ENCODE assay signal across 27 cellular contexts in the genomic region with DNA sequence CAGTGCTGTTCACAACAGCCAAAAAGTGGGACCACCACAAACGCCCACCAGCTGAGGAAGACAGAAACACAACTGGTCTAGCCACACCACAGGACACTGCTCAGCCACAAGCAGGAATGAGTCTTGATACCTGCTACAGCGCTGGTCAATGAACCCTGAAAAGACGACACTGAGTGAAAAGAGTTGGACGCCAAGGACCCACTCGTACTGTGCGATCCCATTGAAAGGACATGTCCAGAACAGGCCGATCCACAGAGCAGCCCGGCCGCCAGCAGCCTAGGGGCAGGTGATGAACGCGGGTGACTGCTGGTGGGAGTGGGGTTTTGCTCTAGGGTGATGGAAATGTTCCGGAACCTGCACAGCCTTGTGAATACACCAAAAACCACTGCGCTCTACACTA. TPM values are rescaled to one million over a fixed set of nuclear protein-coding genes. Genes with fewer than 3 reads are reported as not detected.
"Had no signal": no experiment of that assay in that cellular context is flagged by ENCODE, and none has a peak within 500 bp of the region (broad histone marks: within the 10 kb centered on the region; RNA-seq: fewer than 3 reads in every experiment).

No MANE protein-coding gene starts in this region.

- H3K9me3 ChIP-seq: breast epithelium, gastrocnemius medialis, lower lobe of right lung, neutrophil, ovary, stomach, tibial artery had no signal

- H3K27me3 ChIP-seq: breast epithelium, gastrocnemius medialis, hepatocyte, neutrophil, ovary, stomach, tibial artery had no signal

- H3K4me3 ChIP-seq: breast epithelium, gastrocnemius medialis, hepatocyte, lower lobe of right lung, ovary, smooth muscle cell, stomach, tibial artery had no signal

- DNase-seq: activated CD4-positive, alpha-beta memory T cell treated with anti-CD3 and anti-CD28 coated beads, Interleukin-2, amount 10 ng/mL, durations not matched to agents 7 days and 5 days; activated CD4-positive, alpha-beta T cell treated with anti-CD3 and anti-CD28 coated beads, Interleukin-2, amount 10 ng/mL, durations not matched to agents 7 days and 5 days; activated CD4-positive, CD25-positive, alpha-beta regulatory T cell treated with anti-CD3 and anti-CD28 coated beads, Interleukin-2, amount 50 U/mL, for 72 hours; activated CD8-positive, alpha-beta memory T cell treated with anti-CD3 and anti-CD28 coated beads, Interleukin-2, amount 50 U/mL, for 48 hours; activated gamma-delta T cell; effector memory CD4-positive, alpha-beta T cell; gastrocnemius medialis; lower lobe of right lung; mesenchymal stem cell; stimulated activated CD4-positive, alpha-beta T cell treated with anti-CD3 and anti-CD28 coated beads, Interleukin-15, amount 100 ng/mL, for 24 hours; stimulated activated CD4-positive, alpha-beta T cell treated with anti-CD3 and anti-CD28 coated beads, Interleukin-2, amount 100 ng/mL, for 24 hours; stimulated activated naive B cell treated with anti-CD40 and anti-IgM and Interleukin-4, amounts not matched to agents 10 μg/mL and 1 μg/mL and 100 μg/mL, for 72 hours; stomach; T-helper 17 cell; T1000 had no signal

- H3K27ac ChIP-seq: breast epithelium, gastrocnemius medialis, hepatocyte, lower lobe of right lung, neutrophil, ovary, stomach, tibial artery had no signal

- H3K4me1 ChIP-seq: breast epithelium, gastrocnemius medialis, lower lobe of right lung, tibial artery had no signal

- H3K36me3 ChIP-seq: ovary had no signal

- ATAC-seq: gastrocnemius medialis; SK-N-SH treated with all-trans-retinoic acid at 6 μM for 48 hours; stimulated activated naive B cell treated with anti-CD40 and anti-IgM and Interleukin-4, amounts not matched to agents 10 μg/mL and 1 μg/mL and 100 μg/mL, for 72 hours; T-helper 17 cell had no signal

RNA-seq across cellular contexts. Expression of gene SLC38A8, which starts 10.6 kb away (rescaled TPM):
- total RNA-seq: activated CD4-positive, alpha-beta memory T cell treated with anti-CD3 and anti-CD28 coated beads, Interleukin-2, amount 10 ng/mL, durations not matched to agents 7 days and 5 days; activated CD4-positive, alpha-beta T cell treated with anti-CD3 and anti-CD28 coated beads, Interleukin-2, amount 10 ng/mL, durations not matched to agents 7 days and 5 days; breast epithelium; dermis microvascular lymphatic vessel endothelial cell; epithelial cell of proximal tubule; gastrocnemius medialis; hepatocyte; lower lobe of right lung; mononuclear cell; myocyte; renal cortical epithelial cell; smooth muscle cell; stomach; T-helper 17 cell had no signal
